ENCODE assay signal across 23 cellular contexts in the genomic region with DNA sequence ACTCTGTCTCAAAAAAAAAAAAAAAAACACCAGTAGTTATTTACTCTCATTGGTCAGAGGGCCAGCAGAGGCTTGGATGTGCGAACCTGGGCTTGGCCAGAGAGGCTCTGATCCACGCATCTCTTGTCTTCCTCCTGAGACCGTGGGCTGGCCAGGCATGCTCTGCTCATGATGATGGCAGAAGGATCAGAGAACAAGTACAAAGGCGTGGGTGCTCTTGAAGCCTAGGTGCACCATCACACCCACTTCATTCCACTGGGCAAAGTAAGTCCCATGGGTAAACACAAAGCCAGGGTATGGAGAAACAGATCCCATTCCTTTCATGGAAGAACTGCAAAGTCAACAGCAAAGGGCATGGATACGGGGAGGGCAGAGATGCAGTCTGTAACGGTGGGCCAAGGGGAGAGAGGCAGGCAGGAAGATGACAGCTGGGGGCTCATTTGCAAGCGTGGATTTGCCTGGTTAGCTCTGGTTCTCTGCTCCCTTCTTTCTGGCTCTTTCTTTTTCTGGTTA.
"Had no signal": no experiment of that assay in that cellular context is flagged by ENCODE, and none has a peak within 500 bp of the region (broad histone marks: within the 10 kb centered on the region; RNA-seq: fewer than 3 reads in every experiment).

No MANE protein-coding gene starts in this region.

- H3K27ac ChIP-seq: HL-60, SJSA1, SK-N-MC had no signal

- H3K4me1 ChIP-seq: SJSA1 had no signal

- H3K36me3 ChIP-seq: SJSA1 had no signal

- DNase-seq: KBM-7, MV-4-11, NCI-H1048, NCI-H1105, NCI-H1417, NCI-H1436 treated with DMSO at 0.1 percent for 48 hours, NCI-H1694, NCI-H187 treated with DMSO at 0.1 percent for 48 hours, NCI-H2029 treated with DMSO at 0.1 percent for 48 hours, NCI-H2171 treated with DMSO at 0.1 percent for 48 hours, NCI-H345, NCI-H446 treated with DMSO at 0.1 percent for 48 hours, NCI-H510A treated with DMSO at 0.1 percent for 48 hours, NCI-H526 treated with DMSO at 0.1 percent for 48 hours, NCI-H774, Right ventricle myocardium superior, RPMI8226, SIG-M5 had no signal

- H3K27me3 ChIP-seq: SJSA1 had no signal

- H3K9me3 ChIP-seq: SJSA1 had no signal

- H3K4me3 ChIP-seq: SJSA1, SK-N-MC had no signal

- FAIRE-seq: HTR-8/SVneo, RCC 7860 had no signal
